1 cellular context compared by ENCODE assay signal in the genomic region with DNA sequence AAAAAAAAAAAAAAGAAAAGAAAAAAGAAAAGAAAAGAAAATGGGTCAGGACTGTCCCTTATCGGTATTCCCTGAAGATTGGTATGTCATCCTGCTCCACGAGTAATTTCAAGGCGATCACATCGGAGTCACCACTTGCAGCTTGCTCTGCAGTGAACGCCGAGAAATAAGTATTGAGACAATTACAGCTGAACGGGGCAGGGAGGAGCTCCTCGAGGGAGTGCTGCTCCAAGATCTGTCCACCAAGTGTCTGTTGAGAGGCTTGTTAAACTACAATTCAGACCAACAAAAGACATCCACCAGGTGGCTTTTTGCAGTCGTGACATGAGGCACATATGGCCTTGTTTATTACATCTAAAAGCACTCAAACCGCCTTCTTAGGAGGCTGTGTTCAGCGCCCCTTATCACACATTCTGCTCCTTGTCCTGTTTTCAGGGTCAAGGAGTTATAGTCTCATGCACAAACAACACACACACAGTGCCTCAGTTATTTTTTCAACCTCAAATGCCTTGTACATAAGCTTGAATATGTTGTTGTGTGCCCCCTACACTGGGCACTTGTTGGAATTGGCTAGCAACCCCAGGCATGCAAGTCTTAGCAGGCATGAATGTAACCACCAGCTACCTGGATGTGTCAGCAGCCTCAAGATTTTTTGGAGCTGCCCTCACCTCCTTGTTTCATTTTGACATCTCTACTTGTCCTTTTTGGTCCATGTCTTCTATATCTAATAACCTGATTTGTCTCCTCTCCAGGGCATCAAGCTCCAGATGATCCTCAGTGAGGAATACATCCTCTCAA.
TF ChIP-seq lines count a peak whose summit lies in the region.

No MANE protein-coding gene starts in this region.

TF ChIP-seq in SK-N-SH, 30 proteins besides CTCF, POLR2A, EP300 and RAD21:
- no peak for TF ChIP-seq RXRA (IDR thresholded peaks at IDR 0.05; ENCODE audit: borderline replicate concordance, low read depth)
